2 cellular contexts compared by ENCODE assay signal in genomic region chr17:1998426-1998784, GRCh38.
TF ChIP-seq lines count a peak whose summit lies in the region.

No MANE protein-coding gene starts in this region.

TF ChIP-seq in SK-N-SH, 30 proteins besides CTCF, POLR2A, EP300 and RAD21 (continued from another document):
- no peak for TF ChIP-seq REST (IDR thresholded peaks at IDR 0.05; ENCODE audit: low read depth, low read length)
- no peak for TF ChIP-seq FOXJ3 (CRISPR knock-in tag; IDR thresholded peaks at IDR 0.05)
- TF ChIP-seq RXRA (IDR thresholded peaks at IDR 0.05; ENCODE audit: borderline replicate concordance, low read depth) = no peak

TF ChIP-seq in SK-N-SH treated with all-trans-retinoic acid at 6 μM for 48 hours, 23 proteins besides CTCF, POLR2A, EP300 and RAD21 (continued from another document):
- TF ChIP-seq TSHZ2 (CRISPR knock-in tag; IDR thresholded peaks at IDR 0.05) (no peak), ZFP30 (CRISPR knock-in tag; IDR thresholded peaks at IDR 0.05) (no peak), ZNF8 (CRISPR knock-in tag; IDR thresholded peaks at IDR 0.05) (no peak)
